ENCODE assay signal across 1 cellular context in the genomic region with DNA sequence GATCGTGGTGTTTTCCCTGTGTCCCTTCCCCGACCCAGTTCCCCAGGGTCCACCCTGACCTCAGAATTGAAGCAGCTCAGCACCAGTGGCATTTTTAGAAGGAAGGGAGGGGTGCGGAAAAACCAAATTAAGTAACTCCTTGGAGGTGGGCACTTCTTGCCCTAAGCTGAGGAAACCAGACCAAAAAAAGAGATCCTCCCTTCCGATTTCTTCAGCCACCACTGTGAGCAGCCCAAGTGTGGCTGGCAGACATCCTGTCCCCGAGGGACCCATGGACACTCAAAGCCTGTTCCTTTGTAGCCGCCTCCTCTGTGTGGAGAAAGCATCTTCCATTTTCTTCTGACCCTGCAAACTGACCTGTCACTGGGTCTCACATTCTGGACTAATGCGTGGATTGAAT.
TF ChIP-seq lines count a peak whose summit lies in the region.

No MANE protein-coding gene starts in this region.

TF ChIP-seq in H1, 55 proteins besides CTCF, POLR2A, EP300 and RAD21:
- no peak for TF ChIP-seq TAF1 (IDR thresholded peaks at IDR 0.05; ENCODE audit: low read depth, low read length)
- TF ChIP-seq MAFK (IDR thresholded peaks at IDR 0.05; ENCODE audit: low read depth, low read length) = no peak
- no peak for TF ChIP-seq CHD1 (IDR thresholded peaks at IDR 0.05; ENCODE audit: low read depth, low read length)
- no peak for TF ChIP-seq BRCA1 (IDR thresholded peaks at IDR 0.05; ENCODE audit: low read depth, low read length)
- TF ChIP-seq, protein P1, sequence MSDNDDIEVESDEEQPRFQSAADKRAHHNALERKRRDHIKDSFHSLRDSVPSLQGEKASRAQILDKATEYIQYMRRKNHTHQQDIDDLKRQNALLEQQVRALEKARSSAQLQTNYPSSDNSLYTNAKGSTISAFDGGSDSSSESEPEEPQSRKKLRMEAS (IDR thresholded peaks at IDR 0.05) = no peak
- TF ChIP-seq KDM1A (IDR thresholded peaks at IDR 0.05; ENCODE audit: borderline replicate concordance, low read length) = no peak
- TF ChIP-seq GTF2F1 (IDR thresholded peaks at IDR 0.05; ENCODE audit: borderline replicate concordance, low read depth, low read length) = no peak
- no peak for TF ChIP-seq CREB1 (IDR thresholded peaks at IDR 0.05)
- TF ChIP-seq CHD2 (IDR thresholded peaks at IDR 0.05; ENCODE audit: low read length) = no peak
- TF ChIP-seq NANOG (IDR thresholded peaks at IDR 0.05; ENCODE audit: insufficient read depth, low read depth, low read length, poor library complexity, severe bottlenecking) = no peak
- no peak for TF ChIP-seq CBX8 (IDR thresholded peaks at IDR 0.05; ENCODE audit: borderline replicate concordance, low read depth, low read length)
- no peak for TF ChIP-seq KDM4A (IDR thresholded peaks at IDR 0.05; ENCODE audit: low read depth, low read length, severe bottlenecking)
- no peak for TF ChIP-seq RNF2 (IDR thresholded peaks at IDR 0.05; ENCODE audit: borderline replicate concordance, low read depth, low read length, missing control alignments, poor library complexity, severe bottlenecking)
- TF ChIP-seq, protein P2, sequence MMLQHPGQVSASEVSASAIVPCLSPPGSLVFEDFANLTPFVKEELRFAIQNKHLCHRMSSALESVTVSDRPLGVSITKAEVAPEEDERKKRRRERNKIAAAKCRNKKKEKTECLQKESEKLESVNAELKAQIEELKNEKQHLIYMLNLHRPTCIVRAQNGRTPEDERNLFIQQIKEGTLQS (IDR thresholded peaks at IDR 0.05; ENCODE audit: insufficient read depth, low read depth, low read length) = no peak
- no peak for TF ChIP-seq BCL11A (IDR thresholded peaks at IDR 0.05; ENCODE audit: low read depth in 2 of 2, low read length in 2 of 2)
- no peak for TF ChIP-seq YY1 (IDR thresholded peaks at IDR 0.05; ENCODE audit: low read depth, low read length)
- TF ChIP-seq BACH1 (IDR thresholded peaks at IDR 0.05; ENCODE audit: low read length) = no peak
